1 cellular context compared by ENCODE assay signal in genomic region chr20:62501801-62502495, GRCh38.
TF ChIP-seq lines count a peak whose summit lies in the region.

No MANE protein-coding gene starts in this region.

TF ChIP-seq in HEK293, 187 proteins besides CTCF, POLR2A, EP300 and RAD21 (continued from another document and continues in another):
- TF ChIP-seq ZNF692 (tag by site-specific recombination; IDR thresholded peaks at IDR 0.05) (0 out of 2 replicates have a peak, but pooled peaks have one; percentile 45), ZNF76 (tag by site-specific recombination; IDR thresholded peaks at IDR 0.05; ENCODE audit: borderline replicate concordance, low read depth) (no peak), ZFP41 (tag by site-specific recombination; IDR thresholded peaks at IDR 0.05; ENCODE audit: borderline replicate concordance) (no peak), ZNF274 (IDR thresholded peaks at IDR 0.05; ENCODE audit: low read length) (no peak), ZNF274 (tag by site-specific recombination; IDR thresholded peaks at IDR 0.05; ENCODE audit: borderline replicate concordance) (no peak), ZNF341 (tag by site-specific recombination; IDR thresholded peaks at IDR 0.05; ENCODE audit: low read depth) (no peak), KLF10 (tag by site-specific recombination; IDR thresholded peaks at IDR 0.05) (peak; percentile 81), ZNF530 (tag by site-specific recombination; IDR thresholded peaks at IDR 0.05; ENCODE audit: low read depth) (no peak), ZNF548 (tag by site-specific recombination; IDR thresholded peaks at IDR 0.05) (no peak), ZNF114 (tag by site-specific recombination; IDR thresholded peaks at IDR 0.05) (no peak), ZBTB10 (tag by site-specific recombination; IDR thresholded peaks at IDR 0.05) (peak; percentile 37), ZNF837 (tag by site-specific recombination; IDR thresholded peaks at IDR 0.05) (no peak), ZNF791 (tag by site-specific recombination; IDR thresholded peaks at IDR 0.05) (no peak), ZBTB7A (tag by site-specific recombination; IDR thresholded peaks at IDR 0.05; ENCODE audit: low read depth) (no peak), PBX3 (CRISPR knock-in tag; IDR thresholded peaks at IDR 0.05) (no peak), ZBTB8A (tag by site-specific recombination; IDR thresholded peaks at IDR 0.05) (no peak), ZNF660 (tag by site-specific recombination; IDR thresholded peaks at IDR 0.05) (no peak), HIC1 (tag by site-specific recombination; IDR thresholded peaks at IDR 0.05) (peak; percentile 33; the same call in 1 of the 2 replicates), ZNF488 (tag by site-specific recombination; IDR thresholded peaks at IDR 0.05) (no peak), ZNF585B (tag by site-specific recombination; IDR thresholded peaks at IDR 0.05) (no peak), GLIS1 (tag by site-specific recombination; IDR thresholded peaks at IDR 0.05) (peak; percentile 71; the same call in 1 of the 2 replicates), ZFP37 (tag by site-specific recombination; IDR thresholded peaks at IDR 0.05) (no peak), ZNF639 (tag by site-specific recombination; IDR thresholded peaks at IDR 0.05) (0 out of 2 replicates have a peak, but pooled peaks have one; percentile 57), ZIC2 (tag by site-specific recombination; IDR thresholded peaks at IDR 0.05) (peak; percentile 88), ZNF404 (tag by site-specific recombination; IDR thresholded peaks at IDR 0.05) (no peak), ZNF707 (tag by site-specific recombination; IDR thresholded peaks at IDR 0.05) (no peak), BCL6B (tag by site-specific recombination; IDR thresholded peaks at IDR 0.05) (no peak), ATF2 (tag by site-specific recombination; IDR thresholded peaks at IDR 0.05; ENCODE audit: low read depth) (0 out of 2 replicates have a peak, but pooled peaks have one; percentile 36), INSM2 (tag by site-specific recombination; IDR thresholded peaks at IDR 0.05) (peak; percentile 17; the same call in 1 of the 2 replicates), ZNF202 (tag by site-specific recombination; IDR thresholded peaks at IDR 0.05; ENCODE audit: borderline replicate concordance) (no peak), SP7 (tag by site-specific recombination; IDR thresholded peaks at IDR 0.05) (peak; percentile 94), ZNF157 (tag by site-specific recombination; IDR thresholded peaks at IDR 0.05) (no peak), PATZ1 (tag by site-specific recombination; IDR thresholded peaks at IDR 0.05) (peak; percentile 68), GLI2 (tag by site-specific recombination; IDR thresholded peaks at IDR 0.05; ENCODE audit: borderline replicate concordance, low read depth) (no peak), ZNF777 (tag by site-specific recombination; IDR thresholded peaks at IDR 0.05; ENCODE audit: borderline replicate concordance) (no peak), ZNF292 (tag by site-specific recombination; IDR thresholded peaks at IDR 0.05; ENCODE audit: borderline replicate concordance, low read depth) (no peak), ZSCAN5A (tag by site-specific recombination; IDR thresholded peaks at IDR 0.05) (no peak), ZNF138 (tag by site-specific recombination; IDR thresholded peaks at IDR 0.05; ENCODE audit: borderline replicate concordance) (no peak)
